Comparison of ENCODE assay signal across 22 cellular contexts in genomic region chr9:5784526-5785315, GRCh38. TPM values are rescaled to one million over a fixed set of nuclear protein-coding genes. Genes with fewer than 3 reads are reported as not detected.
A peak's percentile ranks its signal among the peaks of the same experiment; 100 is the strongest.
DNase-seq lines count a peak whose midpoint lies in the region; ATAC-seq and TF ChIP-seq lines count a peak whose summit lies in the region.
"Had no signal": no experiment of that assay in that cellular context is flagged by ENCODE, and none has a peak within 500 bp of the region (broad histone marks: within the 10 kb centered on the region; RNA-seq: fewer than 3 reads in every experiment).

No MANE protein-coding gene starts in this region.

- no peak overlapping the region for H3K4me3 ChIP-seq in CD4-positive, CD25-positive, alpha-beta regulatory T cell (ENCODE audit: low read depth, low read length)
- H3K4me3 ChIP-seq in GM23338 (no peak overlapping the region), adrenal gland (no peak overlapping the region), mesenchymal stem cell (ENCODE audit: insufficient read depth in 1 of 2, low read depth in 1 of 2, low read length in 2 of 2) (no peak overlapping the region), prostate gland (no peak overlapping the region)
- H3K4me3 ChIP-seq: hepatocyte, K562, skin epidermis had no signal

- no peak overlapping the region for H3K14ac ChIP-seq in mesenchymal stem cell (ENCODE audit: low read length in 2 of 2)

- no peak overlapping the region for H3K9ac ChIP-seq in mesenchymal stem cell (ENCODE audit: low read length)

- no peaks in the 10 kb centered on the region for H4K20me1 ChIP-seq in GM23338 (replicated peaks; ENCODE audit: insufficient read depth)

- H3K27ac Mint-ChIP-seq in CD4-positive, CD25-positive, alpha-beta regulatory T cell = peak overlapping the region in 2 of 3 donors; percentile 23 to 76
- no peak overlapping the region for H3K27ac Mint-ChIP-seq in GM23338
- H3K27ac Mint-ChIP-seq: mesothelial cell of epicardium had no signal

- no peak overlapping the region for H3K4me3 Mint-ChIP-seq in CD4-positive, CD25-positive, alpha-beta regulatory T cell
- H3K4me3 Mint-ChIP-seq in GM23338 = no peak overlapping the region
- H3K4me3 Mint-ChIP-seq: mesothelial cell of epicardium; stimulated activated naive CD8-positive, alpha-beta T cell treated with anti-CD3 and anti-CD28 coated beads, Interleukin-15, amount 100 ng/mL, for 72 hours; type B pancreatic cell had no signal

- no peak overlapping the region for H2BK12ac ChIP-seq in mesenchymal stem cell (ENCODE audit: low read length in 2 of 2)

- DNase-seq in CD4-positive, CD25-positive, alpha-beta regulatory T cell = no peak
- DNase-seq in GM23338 (ENCODE audit: low spot score) (peak; percentile 26), adrenal gland (no peak), mesenchymal stem cell (peak; percentile 80), NCI-H1694 treated with DMSO at 0.1 percent for 48 hours (lab: John Stamatoyannopoulos, UW) (no peak), DMS153 treated with DMSO at 0.1 percent for 48 hours (lab: John Stamatoyannopoulos, UW; ENCODE audit: unreplicated experiment) (no peak), superior temporal gyrus (ENCODE audit: extremely low spot score) (no peak), prostate gland (ENCODE audit: low spot score) (no peak)
- DNase-seq: AML-193; cortex of kidney; kidney; NCI-H187; stimulated activated CD4-positive, alpha-beta T cell treated with anti-CD3 and anti-CD28 coated beads, Interleukin-4, amount 100 ng/mL, for 1 hour; stimulated activated naive CD8-positive, alpha-beta T cell treated with anti-CD3 and anti-CD28 coated beads, Interleukin-15, amount 100 ng/mL, for 72 hours had no signal

- no peak overlapping the region for H3K18ac ChIP-seq in mesenchymal stem cell (ENCODE audit: low read depth in 1 of 2, low read length in 2 of 2)

- TF ChIP-seq CTCF in GM23338 (conservative IDR thresholded peaks at IDR 0.05; ENCODE audit: low read depth in 2 of 2) (no peak), adrenal gland (IDR thresholded peaks at IDR 0.05) (no peak), prostate gland (IDR thresholded peaks at IDR 0.05) (no peak)

- no peaks in the 10 kb centered on the region for H3K4me1 ChIP-seq in CD4-positive, CD25-positive, alpha-beta regulatory T cell (ENCODE audit: control insufficient read depth, insufficient read depth, low read length, poor library complexity, severe bottlenecking)
- H3K4me1 ChIP-seq in GM23338 (ENCODE audit: insufficient read depth) (no peaks in the 10 kb centered on the region), adrenal gland (replicated peaks in 1 of 2) (peaks cover 4 to 26% of the 10 kb centered on the region in 2 donors), mesenchymal stem cell (ENCODE audit: control insufficient read depth, insufficient read depth, low read depth, low read length) (no peaks in the 10 kb centered on the region), prostate gland (replicated peaks) (no peaks in the 10 kb centered on the region)

- H3K27me3 ChIP-seq in CD4-positive, CD25-positive, alpha-beta regulatory T cell (ENCODE audit: control insufficient read depth, insufficient read depth, low read length) = no peaks in the 10 kb centered on the region
- H3K27me3 ChIP-seq in GM23338 (ENCODE audit: insufficient read depth) = no peaks in the 10 kb centered on the region
- H3K27me3 ChIP-seq in adrenal gland = no peaks in the 10 kb centered on the region
- no peaks in the 10 kb centered on the region for H3K27me3 ChIP-seq in mesenchymal stem cell (ENCODE audit: control insufficient read depth in 1 of 2, insufficient read depth in 1 of 2, low read length in 2 of 2)
- H3K27me3 ChIP-seq in prostate gland (replicated peaks; ENCODE audit: insufficient read depth) = no peaks in the 10 kb centered on the region
- H3K27me3 ChIP-seq: brain microvascular endothelial cell, hepatocyte had no signal

- H3F3A ChIP-seq in GM23338 (replicated peaks; ENCODE audit: low read depth) = no peaks in the 10 kb centered on the region

- peaks cover 16% of the 10 kb centered on the region for H3K79me1 ChIP-seq in mesenchymal stem cell (replicated peaks; ENCODE audit: low read length, poor library complexity, severe bottlenecking)

- 23 to 54% (median 36%) methylated on average over 4 of the region's 4 CpGs for WGBS in adrenal gland, 4 donors
- WGBS in mesenchymal stem cell = 70% methylated on average over 1 of the region's 4 CpGs
- 65% methylated on average over 4 of the region's 4 CpGs for WGBS in prostate gland

- H3K4me2 ChIP-seq in GM23338 = no peak overlapping the region
- no peak overlapping the region for H3K4me2 ChIP-seq in mesenchymal stem cell (ENCODE audit: low read length, poor library complexity, severe bottlenecking)
- H3K4me2 ChIP-seq: hepatocyte had no signal

- no peaks in the 10 kb centered on the region for H3K9me2 ChIP-seq in GM23338 (ENCODE audit: insufficient read depth)

- peaks cover 0 to 12% (median 10%) of the 10 kb centered on the region in 4 donors for H3K4me1 Mint-ChIP-seq in CD4-positive, CD25-positive, alpha-beta regulatory T cell
- peaks cover 8% of the 10 kb centered on the region for H3K4me1 Mint-ChIP-seq in GM23338

- no peak overlapping the region for H3K23ac ChIP-seq in mesenchymal stem cell (ENCODE audit: low read length in 2 of 2)

- ATAC-seq in CD4-positive, CD25-positive, alpha-beta regulatory T cell (ENCODE audit: low read depth in 2 of 2) = no peak
- ATAC-seq in GM23338 = peak; percentile 34; the same call in 1 of the 3 replicates
- ATAC-seq: HCT116; K562; stimulated activated naive CD8-positive, alpha-beta T cell treated with anti-CD3 and anti-CD28 coated beads, Interleukin-15, amount 100 ng/mL, for 72 hours had no signal

- H2BK5ac ChIP-seq in mesenchymal stem cell (ENCODE audit: low read depth, low read length, poor library complexity, severe bottlenecking) = no peak overlapping the region

- H3K27me3 Mint-ChIP-seq in CD4-positive, CD25-positive, alpha-beta regulatory T cell = no peaks in the 10 kb centered on the region
- peaks cover 7% of the 10 kb centered on the region for H3K27me3 Mint-ChIP-seq in GM23338 (ENCODE audit: insufficient read depth, low read depth, poor library complexity)
- H3K27me3 Mint-ChIP-seq: stimulated activated naive CD8-positive, alpha-beta T cell treated with anti-CD3 and anti-CD28 coated beads, Interleukin-15, amount 100 ng/mL, for 72 hours; type B pancreatic cell had no signal

- H2AK5ac ChIP-seq in mesenchymal stem cell (ENCODE audit: low read length, severe bottlenecking) = no peak overlapping the region

- H2BK15ac ChIP-seq in mesenchymal stem cell (ENCODE audit: low read depth, poor library complexity, severe bottlenecking) = no peak overlapping the region

- intact Hi-C loops in adrenal gland (cut with DNase I) (no loop called here), prostate gland (cut with DNase I) (no loop called here)

- H3K36me3 ChIP-seq in CD4-positive, CD25-positive, alpha-beta regulatory T cell (ENCODE audit: control insufficient read depth, insufficient read depth, low read length) = peaks cover 35% of the 10 kb centered on the region
- peaks cover 18% of the 10 kb centered on the region; the same call in 1 of the 2 replicates for H3K36me3 ChIP-seq in GM23338 (ENCODE audit: insufficient read depth)
- H3K36me3 ChIP-seq in adrenal gland (replicated peaks in 1 of 2) = peaks cover 0 to 11% of the 10 kb centered on the region in 2 donors
- H3K36me3 ChIP-seq in mesenchymal stem cell (ENCODE audit: control insufficient read depth in 1 of 2, insufficient read depth in 2 of 2, low read depth in 1 of 2, low read length in 2 of 2) = peaks cover 16 to 43% of the 10 kb centered on the region in 2 experiments
- H3K36me3 ChIP-seq in prostate gland = no peaks in the 10 kb centered on the region

- peaks cover 82% of the 10 kb centered on the region for H3K36me3 Mint-ChIP-seq in CD4-positive, CD25-positive, alpha-beta regulatory T cell
- peaks cover 51% of the 10 kb centered on the region for H3K36me3 Mint-ChIP-seq in GM23338 (ENCODE audit: low read depth)

- H3K27ac ChIP-seq in CD4-positive, CD25-positive, alpha-beta regulatory T cell (ENCODE audit: insufficient read depth, low read length, poor library complexity, severe bottlenecking) = no peak overlapping the region
- H3K27ac ChIP-seq in GM23338 (ENCODE audit: low read depth) = no peak overlapping the region
- H3K27ac ChIP-seq in adrenal gland = peak overlapping the region in 3 of 5 donors; percentile 38 to 67 (median 65)
- H3K27ac ChIP-seq in mesenchymal stem cell (ENCODE audit: low read length, poor library complexity, severe bottlenecking) = no peak overlapping the region
- no peak overlapping the region for H3K27ac ChIP-seq in prostate gland
- H3K27ac ChIP-seq: brain microvascular endothelial cell, hepatocyte, HL-60, skin epidermis had no signal

- H2AFZ ChIP-seq in GM23338 (no peak overlapping the region), mesenchymal stem cell (ENCODE audit: low read depth, low read length) (no peak overlapping the region)
- H2AFZ ChIP-seq: hepatocyte had no signal

- no peak overlapping the region for H4K91ac ChIP-seq in mesenchymal stem cell (ENCODE audit: low read length)

- H3K9me3 ChIP-seq in CD4-positive, CD25-positive, alpha-beta regulatory T cell (ENCODE audit: control insufficient read depth in 2 of 2, low read length in 2 of 2) = peaks cover 1 to 3% of the 10 kb centered on the region in 2 experiments
- H3K9me3 ChIP-seq in adrenal gland (replicated peaks in 1 of 3) = no peaks in the 10 kb centered on the region
- H3K9me3 ChIP-seq in mesenchymal stem cell (ENCODE audit: control insufficient read depth, low read length) = peaks cover 10% of the 10 kb centered on the region
- no peaks in the 10 kb centered on the region for H3K9me3 ChIP-seq in prostate gland

- H4K8ac ChIP-seq in mesenchymal stem cell (ENCODE audit: low read length) = no peak overlapping the region

- no peak overlapping the region for H2BK120ac ChIP-seq in mesenchymal stem cell (ENCODE audit: low read depth, low read length)

- peaks cover 0 to 30% (median 3%) of the 10 kb centered on the region in 7 donors for H3K9me3 Mint-ChIP-seq in CD4-positive, CD25-positive, alpha-beta regulatory T cell
- H3K9me3 Mint-ChIP-seq in GM23338 = peaks cover 43% of the 10 kb centered on the region

- TF ChIP-seq POLR2A in adrenal gland (IDR thresholded peaks at IDR 0.05) (no peak), prostate gland (IDR thresholded peaks at IDR 0.05) (no peak)

- no peak overlapping the region for H3K4ac ChIP-seq in mesenchymal stem cell (ENCODE audit: low read depth in 1 of 2, low read length in 2 of 2)

- H3K79me2 ChIP-seq in GM23338 (replicated peaks; ENCODE audit: insufficient read depth) = 0 out of 2 replicates have a peak, but pooled peaks cover 5% of the 10 kb centered on the region

TF ChIP-seq in GM23338, 12 proteins besides CTCF, POLR2A, EP300 and RAD21 (continues in another document):
- TF ChIP-seq ZNF331 (CRISPR knock-in tag; IDR thresholded peaks at IDR 0.05; ENCODE audit: low read depth) = no peak

RNA-seq across cellular contexts. Expression of gene ERMP1, which starts 48.2 kb away (rescaled TPM):
- 8.7 TPM for total RNA-seq in CD4-positive, CD25-positive, alpha-beta regulatory T cell
- polyA plus RNA-seq in CD4-positive, CD25-positive, alpha-beta regulatory T cell = 10 to 100 TPM in 1 of 4 donors, 1 to 10 TPM in 3; 5.3 to 10.0 (median 7.8) TPM
- 18.4 and 23.4 TPM in 2 replicates for total RNA-seq in GM23338 (2014; rRNA removed; shearing (Covaris generic))
- polyA plus RNA-seq in GM23338 (2016; fragmentation: Nextera tagmentation; extraction: Ambion mirVana) (5.0 and 5.3 TPM in 2 replicates), adrenal gland (10 to 100 TPM in 1 of 3 donors, 1 to 10 TPM in 2; 6.0 to 73.1 (median 6.4) TPM)
- total RNA-seq in adrenal gland (100 to 1,000 TPM in 1 of 8 donors, 10 to 100 TPM in 7; 26.9 to 120 (median 38.6) TPM), prostate gland (10 to 100 TPM; 21.7 to 24.7 TPM)
- 28.3 TPM for polyA plus RNA-seq in mesenchymal stem cell (2013, experiment 1 of 2)
- 29.1 TPM for polyA plus RNA-seq in mesenchymal stem cell (2013, experiment 2 of 2)

Comparison
In these comparisons a context has a peak if more than half of its experiments do, and no peak if none do; other contexts are left out.
1. DNase-seq: peak in GM23338 (single experiment) and mesenchymal stem cell (single experiment); none in CD4-positive, CD25-positive, alpha-beta regulatory T cell (0 of 3), adrenal gland (0 of 7), NCI-H1694 treated with DMSO at 0.1 percent for 48 hours (single experiment), DMS153 treated with DMSO at 0.1 percent for 48 hours (single experiment), superior temporal gyrus (single experiment) and prostate gland (single experiment).
2. H3K27ac ChIP-seq: peak in adrenal gland (3 of 5); none in CD4-positive, CD25-positive, alpha-beta regulatory T cell (single experiment), GM23338 (single experiment), mesenchymal stem cell (single experiment) and prostate gland (0 of 2).